ENCODE assay signal across 10 cellular contexts in genomic region chr7:74027683-74028320, GRCh38. TPM values are rescaled to one million over a fixed set of nuclear protein-coding genes. Genes with fewer than 3 reads are reported as not detected.
DNase-seq lines count a peak whose midpoint lies in the region; ATAC-seq and TF ChIP-seq lines count a peak whose summit lies in the region.
"Had no signal": no experiment of that assay in that cellular context is flagged by ENCODE, and none has a peak within 500 bp of the region (broad histone marks: within the 10 kb centered on the region; RNA-seq: fewer than 3 reads in every experiment).

ELN (plus strand) TSS chr7:74028173; CDS start chr7:74028188, 15 bp downstream.

- no peak within 1 kb of the TSS for H3K9ac ChIP-seq in BLaER1

- H3K36me3 ChIP-seq in BLaER1, result no peaks in the 10 kb centered on the region
- no peaks in the 10 kb centered on the region for H3K36me3 ChIP-seq in left ventricle myocardium inferior
- H3K36me3 ChIP-seq: neutrophil had no signal

- no peak for ATAC-seq in GM18517 (IDR thresholded peaks at IDR 0.05; ENCODE audit: unreplicated experiment)
- no peak for ATAC-seq in GM21381 (IDR thresholded peaks at IDR 0.05; ENCODE audit: unreplicated experiment)
- no peak for ATAC-seq in GM18505 (IDR thresholded peaks at IDR 0.05; ENCODE audit: unreplicated experiment)

- H3K27me3 ChIP-seq in BLaER1 (peaks cover 54% of the 10 kb centered on the region), left ventricle myocardium inferior (ENCODE audit: low read depth) (peaks cover 58% of the 10 kb centered on the region)

- no peak within 1 kb of the TSS for H3K27ac ChIP-seq in BLaER1
- peak within 1 kb of the TSS; percentile 88 for H3K27ac ChIP-seq in left ventricle myocardium inferior (replicated peaks)
- H3K27ac ChIP-seq: neutrophil had no signal

- peak within 1 kb of the TSS; percentile 86 for H3K4me2 ChIP-seq in BLaER1

- no peaks in the 10 kb centered on the region for H4K20me1 ChIP-seq in BLaER1

- no peak for TF ChIP-seq CTCF in left ventricle myocardium inferior (IDR thresholded peaks at IDR 0.05; ENCODE audit: borderline replicate concordance)

- H3K4me3 ChIP-seq in BLaER1 (no peak within 1 kb of the TSS), left ventricle myocardium inferior (peak within 1 kb of the TSS; percentile 74)

- intact Hi-C loops in left ventricle myocardium inferior (cut with micrococcal nuclease) (loop anchor here (5.0 to 10.0 kb wide), 2 partner anchors 146 to 163 kb away; partner anchors contain the start of gene TMEM270), posterior vena cava (cut with DNase I) (loop anchor here (1.0 to 5.0 kb wide), 3 partner anchors 12 to 161 kb away; no protein-coding TSS in a partner anchor)

- peak; percentile 34 for DNase-seq in amniotic epithelial cell (ENCODE audit: low read depth)
- peak; percentile 89 for DNase-seq in left ventricle myocardium inferior
- DNase-seq in posterior vena cava (ENCODE audit: low spot score), result peak; percentile 97
- no peak for DNase-seq in NCI-H1092 (lab: John Stamatoyannopoulos, UW)
- DNase-seq: NCI-H526 had no signal

- H3K9me3 ChIP-seq in BLaER1 (no peaks in the 10 kb centered on the region), left ventricle myocardium inferior (replicated peaks) (no peaks in the 10 kb centered on the region)
- H3K9me3 ChIP-seq: neutrophil had no signal

- no peak for TF ChIP-seq POLR2A in GM18505 (IDR thresholded peaks at IDR 0.05; ENCODE audit: borderline replicate concordance, extremely low read depth, insufficient read depth, insufficient read length)

- H3K4me1 ChIP-seq in BLaER1 (peaks cover 82% of the 10 kb centered on the region), left ventricle myocardium inferior (peaks cover 68% of the 10 kb centered on the region)

RNA-seq across cellular contexts. Expression of gene ELN, which starts in this region (rescaled TPM):
- total RNA-seq in left ventricle myocardium inferior (51.6 TPM), posterior vena cava (100 to 1,000 TPM; 354 to 999 TPM)
